Comparison of ENCODE assay signal across 9 cellular contexts in genomic region chr16:88706965-88707871, GRCh38. TPM values are rescaled to one million over a fixed set of nuclear protein-coding genes. Genes with fewer than 3 reads are reported as not detected.
A peak's percentile ranks its signal among the peaks of the same experiment; 100 is the strongest.
DNase-seq lines count a peak whose midpoint lies in the region; ATAC-seq and TF ChIP-seq lines count a peak whose summit lies in the region.
"Had no signal": no experiment of that assay in that cellular context is flagged by ENCODE, and none has a peak within 500 bp of the region (broad histone marks: within the 10 kb centered on the region; RNA-seq: fewer than 3 reads in every experiment).

No MANE protein-coding gene starts in this region.

- peaks cover 0 to 4% of the 10 kb centered on the region in 2 donors for H3K36me3 ChIP-seq in stomach smooth muscle (ENCODE audit: control insufficient read depth in 2 of 2, insufficient read depth in 2 of 2, low read length in 2 of 2)

- peaks cover 17% of the 10 kb centered on the region for H3K36me3 Mint-ChIP-seq in T-helper 1 cell treated with Interleukin-12 subunit alpha and Interleukin-12 subunit beta and Interleukin-4 antibody, amounts not matched to agents 30 μg/mL and 1 μg/mL, for 36 hours (ENCODE audit: low read depth)
- H3K36me3 Mint-ChIP-seq in activated B cell treated with CpG ODN at 0.5 μM for 24 hours (ENCODE audit: low read depth) = peaks cover 4% of the 10 kb centered on the region

- peak overlapping the region; percentile 74 for H3K4me3 Mint-ChIP-seq in T-helper 1 cell treated with Interleukin-12 subunit alpha and Interleukin-12 subunit beta and Interleukin-4 antibody, amounts not matched to agents 30 μg/mL and 1 μg/mL, for 36 hours
- H3K4me3 Mint-ChIP-seq in activated B cell treated with CpG ODN at 0.5 μM for 24 hours = peak overlapping the region; percentile 84

- H3K4me3 ChIP-seq in iPS-18c (ENCODE audit: insufficient read depth, low read depth, low read length) (peak overlapping the region; percentile 96), stomach smooth muscle (ENCODE audit: low read length in 2 of 2) (peak overlapping the region; percentile 97)

- H3K27ac Mint-ChIP-seq in T-helper 1 cell treated with Interleukin-12 subunit alpha and Interleukin-12 subunit beta and Interleukin-4 antibody, amounts not matched to agents 30 μg/mL and 1 μg/mL, for 36 hours = peak overlapping the region; percentile 68
- peak overlapping the region; percentile 62 for H3K27ac Mint-ChIP-seq in activated B cell treated with CpG ODN at 0.5 μM for 24 hours

- H3K9ac ChIP-seq in stomach smooth muscle (ENCODE audit: low read length in 2 of 2) = peak overlapping the region; percentile 84 to 95

- TF ChIP-seq CTCF in activated B cell treated with CpG ODN at 0.5 μM for 24 hours (IDR thresholded peaks at IDR 0.05) = no peak

- no peaks in the 10 kb centered on the region for H3K9me3 Mint-ChIP-seq in T-helper 1 cell treated with Interleukin-12 subunit alpha and Interleukin-12 subunit beta and Interleukin-4 antibody, amounts not matched to agents 30 μg/mL and 1 μg/mL, for 36 hours
- H3K9me3 Mint-ChIP-seq in activated B cell treated with CpG ODN at 0.5 μM for 24 hours = no peaks in the 10 kb centered on the region

- H3K4me1 ChIP-seq in stomach smooth muscle (ENCODE audit: control insufficient read depth, insufficient read depth, low read length) = peaks cover 26% of the 10 kb centered on the region

- H3K27ac ChIP-seq in stomach smooth muscle (ENCODE audit: low read length) = peak overlapping the region; percentile 70

- CTCF ChIA-PET in activated B cell treated with CpG ODN at 0.5 μM for 24 hours (lab: Charles Lee) = interaction anchor here (0.5 to 0.8 kb wide), 3 partner anchors 30 to 777 kb away, joined by 3 read pairs; no protein-coding TSS in a partner anchor

- intact Hi-C loops in activated B cell treated with CpG ODN at 0.5 μM for 24 hours (cut with micrococcal nuclease) = loop anchor here (1.0 kb wide), 5 partner anchors 21 to 137 kb away; partner anchors contain the start of genes CYBA, SNAI3 and ZC3H18

- peaks cover 34% of the 10 kb centered on the region for H3K4me1 Mint-ChIP-seq in T-helper 1 cell treated with Interleukin-12 subunit alpha and Interleukin-12 subunit beta and Interleukin-4 antibody, amounts not matched to agents 30 μg/mL and 1 μg/mL, for 36 hours (ENCODE audit: low read depth)
- peaks cover 43% of the 10 kb centered on the region for H3K4me1 Mint-ChIP-seq in activated B cell treated with CpG ODN at 0.5 μM for 24 hours

- DNase-seq in T-helper 1 cell (no peak), activated B cell treated with CpG ODN at 0.5 μM for 24 hours (no peak), COR-L47 (lab: John Stamatoyannopoulos, UW) (no peak), GM19240 (ENCODE audit: insufficient read length, low spot score) (no peak), NOMO-1 treated with dmso at 0.1 percent for 144 hours (lab: John Stamatoyannopoulos, UW; ENCODE audit: unreplicated experiment) (no peak)

- H3K27me3 Mint-ChIP-seq in T-helper 1 cell treated with Interleukin-12 subunit alpha and Interleukin-12 subunit beta and Interleukin-4 antibody, amounts not matched to agents 30 μg/mL and 1 μg/mL, for 36 hours (ENCODE audit: low read depth) = no peaks in the 10 kb centered on the region
- no peaks in the 10 kb centered on the region for H3K27me3 Mint-ChIP-seq in activated B cell treated with CpG ODN at 0.5 μM for 24 hours

- no peaks in the 10 kb centered on the region for H3K9me3 ChIP-seq in iPS-18c (ENCODE audit: control insufficient read depth, insufficient read depth, low read length)
- H3K9me3 ChIP-seq in stomach smooth muscle (ENCODE audit: control insufficient read depth in 2 of 2, low read length in 2 of 2) = no peaks in the 10 kb centered on the region

- no peak for ATAC-seq in activated B cell treated with CpG ODN at 0.5 μM for 24 hours (ENCODE audit: low read depth)

- H3K27me3 ChIP-seq in stomach smooth muscle (ENCODE audit: control insufficient read depth in 1 of 2, insufficient read depth in 2 of 2, low read length in 2 of 2) = no peaks in the 10 kb centered on the region

- POLR2A ChIA-PET in activated B cell treated with CpG ODN at 0.5 μM for 24 hours (lab: Charles Lee) = interaction anchor here (0.6 to 2.6 kb wide), 5 partner anchors 24 to 271 kb away, joined by 3 to 10 read pairs (median 5); partner anchors contain the start of genes GALNS, MVD and TRAPPC2L

RNA-seq across cellular contexts. Expression of gene CTU2, which starts 0.9 kb away (rescaled TPM):
- 28.8 and 36.7 TPM in 2 replicates for total RNA-seq in activated B cell treated with CpG ODN at 0.5 μM for 24 hours

RNA-seq across cellular contexts. Expression of gene RNF166, which starts 1.0 kb away (rescaled TPM):
- total RNA-seq in activated B cell treated with CpG ODN at 0.5 μM for 24 hours = 31.0 and 45.3 TPM in 2 replicates

RNA-seq across cellular contexts. Expression of gene SNAI3, which starts 20.9 kb away (rescaled TPM):
- total RNA-seq in activated B cell treated with CpG ODN at 0.5 μM for 24 hours = 1.5 and 2.7 TPM in 2 replicates
- total RNA-seq: Daoy had no signal

RNA-seq across cellular contexts. Expression of gene MVD, which starts 44.3 kb away (rescaled TPM):
- 115 and 140 TPM in 2 replicates for total RNA-seq in activated B cell treated with CpG ODN at 0.5 μM for 24 hours

RNA-seq across cellular contexts. Expression of gene CYBA, which starts 56.4 kb away (rescaled TPM):
- 432 and 456 TPM in 2 replicates for total RNA-seq in activated B cell treated with CpG ODN at 0.5 μM for 24 hours
